Comparison of ENCODE assay signal across 18 cellular contexts in the genomic region with DNA sequence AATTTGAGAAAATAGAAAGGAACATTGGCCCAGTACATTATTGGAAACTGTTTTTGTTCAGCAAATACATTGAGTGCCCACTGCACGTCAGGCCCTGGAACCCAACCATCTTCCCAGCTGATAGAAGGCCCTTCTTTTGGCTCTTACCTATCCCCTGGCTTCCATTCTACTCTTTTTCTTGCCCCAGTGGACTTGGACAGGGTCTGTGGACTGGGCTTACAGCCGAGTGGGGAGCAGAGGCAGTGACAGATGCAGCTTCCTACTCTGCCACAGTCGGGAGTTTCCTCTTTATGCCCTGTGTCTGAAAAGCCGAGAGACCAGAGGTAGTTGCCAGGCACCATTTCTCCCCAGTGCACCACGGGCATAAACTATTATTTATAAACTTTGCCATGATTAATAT.
DNase-seq lines count a peak whose midpoint lies in the region; ATAC-seq and TF ChIP-seq lines count a peak whose summit lies in the region.
"Had no signal": no experiment of that assay in that cellular context is flagged by ENCODE, and none has a peak within 500 bp of the region (broad histone marks: within the 10 kb centered on the region; RNA-seq: fewer than 3 reads in every experiment).

No MANE protein-coding gene starts in this region.

- no peaks in the 10 kb centered on the region for H3K9me3 Mint-ChIP-seq in effector memory CD8-positive, alpha-beta T cell
- no peaks in the 10 kb centered on the region for H3K9me3 Mint-ChIP-seq in neural crest cell
- H3K9me3 Mint-ChIP-seq: activated naive CD8-positive, alpha-beta T cell treated with anti-CD3 and anti-CD28 coated beads for 36 hours; stimulated activated naive CD8-positive, alpha-beta T cell treated with anti-CD3 and anti-CD28 coated beads, Interleukin-15, Interleukin-2, amounts not matched to agents 100 ng/mL and 50 ng/mL, for 24 hours had no signal

- peaks cover 53 to 77% of the 10 kb centered on the region in 2 donors for H3K4me1 Mint-ChIP-seq in effector memory CD8-positive, alpha-beta T cell (ENCODE audit: low read depth in 2 of 2)
- peaks cover 39% of the 10 kb centered on the region for H3K4me1 Mint-ChIP-seq in neural crest cell

- POLR2A ChIA-PET in PC-9 (lab: Charles Lee; ENCODE audit: unreplicated experiment): no interaction called here

- H3K27me3 Mint-ChIP-seq in effector memory CD8-positive, alpha-beta T cell: no peaks in the 10 kb centered on the region
- H3K27me3 Mint-ChIP-seq in neural crest cell (ENCODE audit: low read depth): no peaks in the 10 kb centered on the region
- H3K27me3 Mint-ChIP-seq: activated naive CD8-positive, alpha-beta T cell treated with anti-CD3 and anti-CD28 coated beads for 36 hours; stimulated activated naive CD8-positive, alpha-beta T cell treated with anti-CD3 and anti-CD28 coated beads, Interleukin-15, Interleukin-2, amounts not matched to agents 100 ng/mL and 50 ng/mL, for 24 hours had no signal

- no peak overlapping the region for H3K4me3 ChIP-seq in PC-9
- H3K4me3 ChIP-seq: lower lobe of right lung had no signal

- no TSS peak for BruUV-seq in PC-9 (replicated peaks; lab: Mats Ljungman, UMichigan)

- H3K79me2 ChIP-seq in PC-9 (ENCODE audit: low read depth): peaks cover 99% of the 10 kb centered on the region

- H3K4me3 Mint-ChIP-seq in effector memory CD8-positive, alpha-beta T cell: peak overlapping the region; percentile 22 to 42
- no peak overlapping the region for H3K4me3 Mint-ChIP-seq in neural crest cell
- H3K4me3 Mint-ChIP-seq: activated naive CD8-positive, alpha-beta T cell treated with anti-CD3 and anti-CD28 coated beads for 36 hours; stimulated activated naive CD8-positive, alpha-beta T cell treated with anti-CD3 and anti-CD28 coated beads, Interleukin-15, Interleukin-2, amounts not matched to agents 100 ng/mL and 50 ng/mL, for 24 hours had no signal

- H2AFZ ChIP-seq in PC-9: no peak overlapping the region

- peaks cover 36% of the 10 kb centered on the region for H3F3A ChIP-seq in PC-9 (ENCODE audit: insufficient read depth, low read depth)

- H3K4me2 ChIP-seq in PC-9: no peak overlapping the region

- peak overlapping the region; percentile 79 to 93 for H3K27ac Mint-ChIP-seq in effector memory CD8-positive, alpha-beta T cell
- H3K27ac Mint-ChIP-seq in neural crest cell (ENCODE audit: unreplicated experiment): peak overlapping the region; percentile 73
- H3K27ac Mint-ChIP-seq: activated naive CD8-positive, alpha-beta T cell treated with anti-CD3 and anti-CD28 coated beads for 36 hours; stimulated activated naive CD8-positive, alpha-beta T cell treated with anti-CD3 and anti-CD28 coated beads, Interleukin-15, Interleukin-2, amounts not matched to agents 100 ng/mL and 50 ng/mL, for 24 hours had no signal

- H3K27me3 ChIP-seq in PC-9 (ENCODE audit: insufficient read depth, low read depth): no peaks in the 10 kb centered on the region

- TF ChIP-seq CTCF in neural crest cell (conservative IDR thresholded peaks at IDR 0.05) (no peak), PC-9 (conservative IDR thresholded peaks at IDR 0.05) (no peak)

- H3K36me3 Mint-ChIP-seq in effector memory CD8-positive, alpha-beta T cell (ENCODE audit: insufficient read depth): no peaks in the 10 kb centered on the region
- no peaks in the 10 kb centered on the region for H3K36me3 Mint-ChIP-seq in neural crest cell (ENCODE audit: low read depth)
- H3K36me3 Mint-ChIP-seq: activated naive CD8-positive, alpha-beta T cell treated with anti-CD3 and anti-CD28 coated beads for 36 hours had no signal

- H4K20me1 ChIP-seq in PC-9 (ENCODE audit: insufficient read depth): peaks cover 3% of the 10 kb centered on the region; the same call in 1 of the 2 replicates

- DNase-seq in Ammon's horn (ENCODE audit: low spot score) (peak; percentile 74), Kasumi-1 (lab: John Stamatoyannopoulos, UW) (peak; percentile 46 to 60), neural crest cell (ENCODE audit: low read depth, low spot score) (no peak), PC-9 (no peak), NCI-H2081 (lab: John Stamatoyannopoulos, UW) (no peak), NCI-H82 treated with DMSO at 0.1 percent for 48 hours (lab: John Stamatoyannopoulos, UW; ENCODE audit: unreplicated experiment) (no peak)
- no peak for DNase-seq in effector memory CD8-positive, alpha-beta T cell
- DNase-seq: activated CD8-positive, alpha-beta memory T cell treated with anti-CD3 and anti-CD28 coated beads, Interleukin-2, amount 50 U/mL, for 4 hours; activated naive CD8-positive, alpha-beta T cell treated with anti-CD3 and anti-CD28 coated beads for 36 hours; AML-193; DMS79 treated with DMSO at 0.1 percent for 48 hours; KG1; lower lobe of right lung; NCI-H1417; NCI-H226; small intestine had no signal

- CTCF ChIA-PET in PC-9 (lab: Charles Lee): no interaction called here

- intact Hi-C loops in PC-9 (cut with micrococcal nuclease; ENCODE audit: unreplicated experiment): no loop called here

- no peaks in the 10 kb centered on the region for H3K9me3 ChIP-seq in PC-9 (ENCODE audit: insufficient read depth, low read depth)
- H3K9me3 ChIP-seq: lower lobe of right lung had no signal

- H3K27ac ChIP-seq in PC-9: no peak overlapping the region

- no peaks in the 10 kb centered on the region for H3K9me2 ChIP-seq in PC-9 (ENCODE audit: insufficient read depth)

- H3K4me1 ChIP-seq in PC-9 (replicated peaks; ENCODE audit: insufficient read depth): peaks cover 34% of the 10 kb centered on the region

- no peaks in the 10 kb centered on the region for H3K36me3 ChIP-seq in PC-9 (ENCODE audit: low read depth)
- H3K36me3 ChIP-seq: lower lobe of right lung had no signal

- no peak for ATAC-seq in effector memory CD8-positive, alpha-beta T cell (replicated peaks)
- no peak for ATAC-seq in GM19395 (IDR thresholded peaks at IDR 0.05; ENCODE audit: unreplicated experiment)
- ATAC-seq: lower lobe of right lung had no signal

Comparison
In these comparisons a context has a peak if more than half of its experiments do, and no peak if none do; other contexts are left out.
1. DNase-seq: peak in Ammon's horn (single experiment) and Kasumi-1 (2 of 2); none in effector memory CD8-positive, alpha-beta T cell (0 of 3), neural crest cell (single experiment), PC-9 (0 of 2), NCI-H2081 (0 of 2) and NCI-H82 treated with DMSO at 0.1 percent for 48 hours (single experiment).